Comparison of ENCODE assay signal across 11 cellular contexts in genomic region chr17:353213-353837, GRCh38. TPM values are rescaled to one million over a fixed set of nuclear protein-coding genes. Genes with fewer than 3 reads are reported as not detected.
DNase-seq lines count a peak whose midpoint lies in the region; ATAC-seq and TF ChIP-seq lines count a peak whose summit lies in the region.
"Had no signal": no experiment of that assay in that cellular context is flagged by ENCODE, and none has a peak within 500 bp of the region (broad histone marks: within the 10 kb centered on the region; RNA-seq: fewer than 3 reads in every experiment).

No MANE protein-coding gene starts in this region.

- POLR2A ChIA-PET in PC-3 (lab: Charles Lee; ENCODE audit: unreplicated experiment): interaction anchor here (0.6 kb wide), 1 partner anchor 442 kb away, joined by 4 read pairs; no protein-coding TSS in a partner anchor

- TF ChIP-seq CTCF in PC-3 (conservative IDR thresholded peaks at IDR 0.05; ENCODE audit: low read depth, low read length) (no peak), left lung (IDR thresholded peaks at IDR 0.05) (no peak), gastrocnemius medialis (IDR thresholded peaks at IDR 0.05 in 4 of 5, conservative IDR thresholded peaks at IDR 0.05 in 1 of 5) (no peak)

- H3K9me3 ChIP-seq in PC-3 (ENCODE audit: low read length) (no peaks in the 10 kb centered on the region), left lung (no peaks in the 10 kb centered on the region), gastrocnemius medialis (no peaks in the 10 kb centered on the region)

- no peaks in the 10 kb centered on the region for H3K27me3 ChIP-seq in PC-3 (ENCODE audit: low read length)
- no peaks in the 10 kb centered on the region for H3K27me3 ChIP-seq in left lung
- H3K27me3 ChIP-seq in gastrocnemius medialis: no peaks in the 10 kb centered on the region

- H3K4me1 ChIP-seq in PC-3 (ENCODE audit: insufficient read depth, low read length) (peaks cover 47% of the 10 kb centered on the region), left lung (peaks cover 36 to 51% of the 10 kb centered on the region in 2 donors), gastrocnemius medialis (peaks cover 24 to 35% of the 10 kb centered on the region in 2 donors)

- ATAC-seq in PC-3 (no peak), left lung (no peak), gastrocnemius medialis (no peak), HG03520 (IDR thresholded peaks at IDR 0.05; ENCODE audit: unreplicated experiment) (no peak)
- ATAC-seq: activated naive CD8-positive, alpha-beta T cell treated with anti-CD3 and anti-CD28 coated beads, Interleukin-2, amount 50 U/mL, for 24 hours had no signal

- peak; percentile 64 for DNase-seq in DMS79 treated with DMSO at 0.1 percent for 48 hours (lab: John Stamatoyannopoulos, UW)
- DNase-seq in PC-3: no peak
- no peak for DNase-seq in left lung
- DNase-seq in gastrocnemius medialis: no peak
- no peak for DNase-seq in NCI-H82 (lab: John Stamatoyannopoulos, UW)
- no peak for DNase-seq in HuH-7 (ENCODE audit: low spot score)
- no peak for DNase-seq in effector CD4-positive, alpha-beta T cell
- DNase-seq: activated CD4-positive, alpha-beta memory T cell treated with anti-CD3 and anti-CD28 coated beads for 36 hours; activated naive CD8-positive, alpha-beta T cell treated with anti-CD3 and anti-CD28 coated beads, Interleukin-2, amount 50 U/mL, for 24 hours; NCI-H226 had no signal

- in situ Hi-C loops in gastrocnemius medialis (cut with MboI; ENCODE audit: low sequenced_read_pairs in 4 of 4): no loop called here

- CTCF ChIA-PET in PC-3 (lab: Charles Lee): no interaction called here

- H3K36me3 ChIP-seq in PC-3 (ENCODE audit: low read depth, low read length) (no peaks in the 10 kb centered on the region), left lung (no peaks in the 10 kb centered on the region), gastrocnemius medialis (no peaks in the 10 kb centered on the region)

- H3K79me2 ChIP-seq in PC-3 (ENCODE audit: low read length): peaks cover 39% of the 10 kb centered on the region

- peak overlapping the region; percentile 70 for H3K4me2 ChIP-seq in PC-3 (ENCODE audit: low read length)

- no peaks in the 10 kb centered on the region for H3K9me2 ChIP-seq in PC-3 (replicated peaks; ENCODE audit: low read length)

- H4K20me1 ChIP-seq in PC-3 (ENCODE audit: low read length): no peaks in the 10 kb centered on the region

- BruUV-seq in PC-3 (replicated peaks; lab: Mats Ljungman, UMichigan): TSS peak; percentile 69

- peak overlapping the region; percentile 85 for H3K9ac ChIP-seq in PC-3 (ENCODE audit: low read length)

- H3K27ac ChIP-seq in PC-3 (ENCODE audit: low read length) (peak overlapping the region; percentile 94), left lung (peak overlapping the region; percentile 82 to 87), gastrocnemius medialis (peak overlapping the region; percentile 80 to 86 (median 82))

- H3F3A ChIP-seq in PC-3 (ENCODE audit: low read length, unreplicated experiment): no peaks in the 10 kb centered on the region

- H3K4me3 ChIP-seq in PC-3 (ENCODE audit: low read length) (no peak overlapping the region; the same call in 1 of the 2 replicates), left lung (no peak overlapping the region), gastrocnemius medialis (no peak overlapping the region)

- H2AFZ ChIP-seq in PC-3 (ENCODE audit: low read length): peak overlapping the region; percentile 64

- intact Hi-C loops in PC-3 (cut with micrococcal nuclease): no loop called here
- intact Hi-C loops in left lung (cut with DNase I): no loop called here
- intact Hi-C loops in gastrocnemius medialis (cut with DNase I; ENCODE audit: low total_unique reads): no loop called here

- TF ChIP-seq POLR2A in gastrocnemius medialis (IDR thresholded peaks at IDR 0.05): no peak

RNA-seq across cellular contexts. Expression of gene RPH3AL, which starts 0.7 kb away (rescaled TPM):
- total RNA-seq in PC-3 (2014; rRNA removed) (24.9 and 30.8 TPM in 2 replicates), left lung (10 to 100 TPM; 44.7 to 57.1 TPM), gastrocnemius medialis (10 to 100 TPM in 2 of 4 donors, 1 to 10 TPM in 2; 6.3 to 14.4 (median 10.8) TPM)
